ENCODE assay signal across 18 cellular contexts in genomic region chr1:25760871-25761270, GRCh38.
"Had no signal": no experiment of that assay in that cellular context is flagged by ENCODE, and none has a peak within 500 bp of the region (broad histone marks: within the 10 kb centered on the region; RNA-seq: fewer than 3 reads in every experiment).

No MANE protein-coding gene starts in this region.

- H3K4me1 Mint-ChIP-seq: activated T-helper 17 cell treated with anti-CD3 and anti-CD28 coated beads, Interleukin-2, amount 50 U/mL, for 72 hours had no signal

- H3K27me3 ChIP-seq: dorsolateral prefrontal cortex, esophagus muscularis mucosa, neutrophil had no signal

- H3K9me3 ChIP-seq: esophagus muscularis mucosa, neutrophil, thoracic aorta had no signal

- H3K27ac Mint-ChIP-seq: activated naive CD8-positive, alpha-beta T cell treated with anti-CD3 and anti-CD28 coated beads, Interleukin-2, amount 50 U/mL, for 24 hours; stimulated activated effector memory CD8-positive, alpha-beta T cell treated with anti-CD3 and anti-CD28 coated beads, Interleukin-12 subunit alpha, Interleukin-12 subunit beta, amount 100 ng/mL, for 72 hours; T-helper 2 cell treated with Interferon-gamma antibody and Interleukin-4, amounts not matched to agents 5 μg/mL and 100 μg/mL, for 36 hours had no signal

- H3K27ac ChIP-seq: esophagus muscularis mucosa, neutrophil, thoracic aorta had no signal

- H3K4me3 Mint-ChIP-seq: activated naive CD8-positive, alpha-beta T cell treated with anti-CD3 and anti-CD28 coated beads, Interleukin-2, amount 50 U/mL, for 24 hours; activated T-helper 17 cell treated with anti-CD3 and anti-CD28 coated beads, Interleukin-2, amount 50 U/mL, for 72 hours; stimulated activated effector memory CD8-positive, alpha-beta T cell treated with anti-CD3 and anti-CD28 coated beads, Interleukin-12 subunit alpha, Interleukin-12 subunit beta, amount 100 ng/mL, for 72 hours; T-helper 2 cell treated with Interferon-gamma antibody and Interleukin-4, amounts not matched to agents 5 μg/mL and 100 μg/mL, for 36 hours had no signal

- ATAC-seq: activated naive CD8-positive, alpha-beta T cell treated with anti-CD3 and anti-CD28 coated beads, Interleukin-2, amount 50 U/mL, for 24 hours; activated T-helper 17 cell treated with anti-CD3 and anti-CD28 coated beads, Interleukin-2, amount 50 U/mL, for 72 hours; stimulated activated effector memory CD8-positive, alpha-beta T cell treated with anti-CD3 and anti-CD28 coated beads, Interleukin-12 subunit alpha, Interleukin-12 subunit beta, amount 100 ng/mL, for 72 hours had no signal

- H3K36me3 Mint-ChIP-seq: stimulated activated effector memory CD8-positive, alpha-beta T cell treated with anti-CD3 and anti-CD28 coated beads, Interleukin-12 subunit alpha, Interleukin-12 subunit beta, amount 100 ng/mL, for 72 hours had no signal

- DNase-seq: activated CD4-positive, alpha-beta T cell treated with anti-CD3 and anti-CD28 coated beads for 1 hour; activated CD4-positive, alpha-beta T cell treated with anti-CD3 and anti-CD28 coated beads, Interleukin-2, amount 50 U/mL, for 48 hours; activated naive CD4-positive, alpha-beta T cell treated with Interleukin-2 at 50 U/mL for 16 hours; activated naive CD8-positive, alpha-beta T cell treated with anti-CD3 and anti-CD28 coated beads, Interleukin-2, amount 50 U/mL, for 24 hours; aorta; hippocampal formation; mammary epithelial cell; retina had no signal

- H3K27me3 Mint-ChIP-seq: activated naive CD8-positive, alpha-beta T cell treated with anti-CD3 and anti-CD28 coated beads, Interleukin-2, amount 50 U/mL, for 24 hours; activated T-helper 17 cell treated with anti-CD3 and anti-CD28 coated beads, Interleukin-2, amount 50 U/mL, for 72 hours had no signal

- H3K4me3 ChIP-seq: dorsolateral prefrontal cortex, esophagus muscularis mucosa, thoracic aorta had no signal

- FAIRE-seq: bronchial epithelial cell, endometrium, keratinocyte had no signal

- H3K9me3 Mint-ChIP-seq: activated naive CD8-positive, alpha-beta T cell treated with anti-CD3 and anti-CD28 coated beads, Interleukin-2, amount 50 U/mL, for 24 hours; activated T-helper 17 cell treated with anti-CD3 and anti-CD28 coated beads, Interleukin-2, amount 50 U/mL, for 72 hours; stimulated activated effector memory CD8-positive, alpha-beta T cell treated with anti-CD3 and anti-CD28 coated beads, Interleukin-12 subunit alpha, Interleukin-12 subunit beta, amount 100 ng/mL, for 72 hours; T-helper 2 cell treated with Interferon-gamma antibody and Interleukin-4, amounts not matched to agents 5 μg/mL and 100 μg/mL, for 36 hours had no signal

- H3K36me3 ChIP-seq: neutrophil, thoracic aorta had no signal
